Comparison of ENCODE assay signal across 8 cellular contexts in genomic region chr4:10105920-10106319, GRCh38. TPM values are rescaled to one million over a fixed set of nuclear protein-coding genes. Genes with fewer than 3 reads are reported as not detected.
DNase-seq lines count a peak whose midpoint lies in the region; ATAC-seq and TF ChIP-seq lines count a peak whose summit lies in the region.
"Had no signal": no experiment of that assay in that cellular context is flagged by ENCODE, and none has a peak within 500 bp of the region (broad histone marks: within the 10 kb centered on the region; RNA-seq: fewer than 3 reads in every experiment).

No MANE protein-coding gene starts in this region.

- H2AK9ac ChIP-seq in IMR-90 (replicated peaks; ENCODE audit: low read depth, low read length, poor library complexity) = peak overlapping the region; percentile 100

- H2BK5ac ChIP-seq in IMR-90 (ENCODE audit: low read depth, low read length, poor library complexity, severe bottlenecking) = peak overlapping the region; percentile 99

- H2AK5ac ChIP-seq in IMR-90 (ENCODE audit: low read depth, low read length) = peak overlapping the region; percentile 100

- no peak for DNase-seq in IMR-90
- no peak for DNase-seq in activated naive CD8-positive, alpha-beta T cell treated with anti-CD3 and anti-CD28 coated beads for 36 hours
- peak in 1 of 3 donors; percentile 20 for DNase-seq in right cardiac atrium
- no peak for DNase-seq in omental fat pad (ENCODE audit: low spot score)
- no peak for DNase-seq in NCI-H774 (lab: John Stamatoyannopoulos, UW)
- DNase-seq: NCI-H526 had no signal

- peak overlapping the region; percentile 97 for H2BK120ac ChIP-seq in IMR-90 (ENCODE audit: low read depth, low read length)

- WGBS in IMR-90 (ENCODE audit: extremely low coverage in 2 of 2, insufficient read length in 1 of 2), 2 experiments = no CpG with 5 or more reads among the region's 4 CpGs
- WGBS in right cardiac atrium = 71% methylated on average over 4 of the region's 4 CpGs

- TF ChIP-seq CTCF in IMR-90 (conservative IDR thresholded peaks at IDR 0.05; ENCODE audit: low read depth, low read length) (no peak), omental fat pad (IDR thresholded peaks at IDR 0.05) (no peak)

- H3K4me3 Mint-ChIP-seq in activated naive CD8-positive, alpha-beta T cell treated with anti-CD3 and anti-CD28 coated beads for 36 hours = peak overlapping the region; percentile 69
- no peak overlapping the region for H3K4me3 Mint-ChIP-seq in stimulated activated memory B cell treated with anti-CD40 and anti-IgM and Interleukin-4, amounts not matched to agents 10 μg/mL and 1 μg/mL and 100 μg/mL, for 72 hours

- in situ Hi-C loops in IMR-90 (cut with MboI; ENCODE audit: low sequenced_read_pairs) = no loop called here

- H3K4me1 ChIP-seq in IMR-90 (ENCODE audit: control insufficient read depth, insufficient read depth, low read length) (peaks cover 72% of the 10 kb centered on the region), right cardiac atrium (ENCODE audit: control insufficient read depth, insufficient read depth, low read length) (peaks cover 58% of the 10 kb centered on the region)

- H3K4me2 ChIP-seq in IMR-90 (ENCODE audit: low read depth, low read length) = peak overlapping the region; percentile 64

- H3K36me3 ChIP-seq in IMR-90 (ENCODE audit: control insufficient read depth, insufficient read depth, low read length) = peaks cover 74% of the 10 kb centered on the region

- H3K9me3 Mint-ChIP-seq in activated naive CD8-positive, alpha-beta T cell treated with anti-CD3 and anti-CD28 coated beads for 36 hours = no peaks in the 10 kb centered on the region
- H3K9me3 Mint-ChIP-seq in stimulated activated memory B cell treated with anti-CD40 and anti-IgM and Interleukin-4, amounts not matched to agents 10 μg/mL and 1 μg/mL and 100 μg/mL, for 72 hours = no peaks in the 10 kb centered on the region

- peaks cover 96% of the 10 kb centered on the region for H4K20me1 ChIP-seq in IMR-90 (ENCODE audit: insufficient read depth, low read length)

- peaks cover 95% of the 10 kb centered on the region for H3K4me1 Mint-ChIP-seq in activated naive CD8-positive, alpha-beta T cell treated with anti-CD3 and anti-CD28 coated beads for 36 hours
- peaks cover 95% of the 10 kb centered on the region for H3K4me1 Mint-ChIP-seq in stimulated activated memory B cell treated with anti-CD40 and anti-IgM and Interleukin-4, amounts not matched to agents 10 μg/mL and 1 μg/mL and 100 μg/mL, for 72 hours

- peaks cover 0 to 63% of the 10 kb centered on the region in 2 experiments; a peak in 2 of 4 replicates for H3K79me1 ChIP-seq in IMR-90 (ENCODE audit: low read depth in 1 of 2, low read length in 2 of 2)

- H3K36me3 Mint-ChIP-seq in activated naive CD8-positive, alpha-beta T cell treated with anti-CD3 and anti-CD28 coated beads for 36 hours = peaks cover 69% of the 10 kb centered on the region
- peaks cover 70% of the 10 kb centered on the region for H3K36me3 Mint-ChIP-seq in stimulated activated memory B cell treated with anti-CD40 and anti-IgM and Interleukin-4, amounts not matched to agents 10 μg/mL and 1 μg/mL and 100 μg/mL, for 72 hours

- TF ChIP-seq POLR2A in IMR-90 (IDR thresholded peaks at IDR 0.05; ENCODE audit: low read depth, low read length) = no peak

- H3K9me3 ChIP-seq in IMR-90 (ENCODE audit: control insufficient read depth, insufficient read depth, low read length) (no peaks in the 10 kb centered on the region), right cardiac atrium (ENCODE audit: control insufficient read depth, low read length) (no peaks in the 10 kb centered on the region)

- H3K9me1 ChIP-seq in IMR-90 (ENCODE audit: insufficient read depth, low read length) = peaks cover 71% of the 10 kb centered on the region

- no peak for TF ChIP-seq RAD21 in IMR-90 (IDR thresholded peaks at IDR 0.05; ENCODE audit: low read length)

- peak overlapping the region; percentile 78 to 99 for H4K8ac ChIP-seq in IMR-90 (ENCODE audit: low read depth in 2 of 2, low read length in 2 of 2)

- H2BK15ac ChIP-seq in IMR-90 (ENCODE audit: low read depth, low read length) = peak overlapping the region; percentile 98

- peak overlapping the region; percentile 8; the same call in 1 of the 2 replicates for H3K4me3 ChIP-seq in IMR-90 (ENCODE audit: insufficient read depth, low read depth, low read length)
- no peak overlapping the region for H3K4me3 ChIP-seq in right cardiac atrium (ENCODE audit: low read length)

- no peak; the same call in 1 of the 2 replicates for ATAC-seq in IMR-90 (ENCODE audit: low read depth)
- no peak for ATAC-seq in right cardiac atrium
- ATAC-seq in stimulated activated memory B cell treated with anti-CD40 and anti-IgM and Interleukin-4, amounts not matched to agents 10 μg/mL and 1 μg/mL and 100 μg/mL, for 72 hours = no peak
- ATAC-seq in omental fat pad (ENCODE audit: low FRiP score) = no peak
- no peak for ATAC-seq in GM18858 (IDR thresholded peaks at IDR 0.05; ENCODE audit: unreplicated experiment)

- peak overlapping the region; percentile 99 for H4K91ac ChIP-seq in IMR-90 (ENCODE audit: insufficient read depth, low read depth, low read length)

- H3K56ac ChIP-seq in IMR-90 (ENCODE audit: extremely low read depth, insufficient read depth, low read length) = peak overlapping the region; percentile 98

- peak overlapping the region; percentile 77 for H3K9ac ChIP-seq in IMR-90 (ENCODE audit: low read depth, low read length)

- H3K4ac ChIP-seq in IMR-90 (ENCODE audit: low read depth, low read length) = peak overlapping the region; percentile 100

- peak overlapping the region; percentile 94 for H3K27ac ChIP-seq in IMR-90 (ENCODE audit: insufficient read depth, low read length)
- peak overlapping the region; percentile 65 for H3K27ac ChIP-seq in right cardiac atrium (ENCODE audit: low read length)

- H2AFZ ChIP-seq in IMR-90 (replicated peaks; ENCODE audit: low read length, poor library complexity) = no peak overlapping the region

- peak overlapping the region; percentile 100 for H3K14ac ChIP-seq in IMR-90 (replicated peaks; ENCODE audit: low read depth, low read length)

- CTCF ChIA-PET in IMR-90 (lab: Yijun Ruan, JAX) = interaction anchor here (0.9 kb wide), 1 partner anchor 13 kb away, joined by 3 read pairs; no protein-coding TSS in a partner anchor

- POLR2A ChIA-PET in IMR-90 (lab: Charles Lee; ENCODE audit: unreplicated experiment) = interaction anchor here (4.1 kb wide), 1 partner anchor 12 kb away, joined by 23 read pairs; the partner anchor contains the start of gene WDR1

- dilution Hi-C loops in IMR-90 (cut with HindIII; ENCODE audit: low sequenced_read_pairs, unreplicated experiment) = no loop called here

- no TSS peak for BruUV-seq in IMR-90 (replicated peaks; lab: Mats Ljungman, UMichigan)

- intact Hi-C loops in IMR-90 (cut with micrococcal nuclease) = loop anchor here (1.0 kb wide), 1 partner anchor 9 kb away; no protein-coding TSS in a partner anchor
- intact Hi-C loops in right cardiac atrium (cut with DNase I) = no loop called here

- H3K27me3 ChIP-seq in IMR-90 (ENCODE audit: control insufficient read depth, insufficient read depth, low read length) (no peaks in the 10 kb centered on the region), right cardiac atrium (ENCODE audit: control insufficient read depth, insufficient read depth) (no peaks in the 10 kb centered on the region)

- H3K18ac ChIP-seq in IMR-90 (ENCODE audit: low read depth, low read length) = peak overlapping the region; percentile 89

- no peaks in the 10 kb centered on the region for H3K27me3 Mint-ChIP-seq in activated naive CD8-positive, alpha-beta T cell treated with anti-CD3 and anti-CD28 coated beads for 36 hours
- no peaks in the 10 kb centered on the region for H3K27me3 Mint-ChIP-seq in stimulated activated memory B cell treated with anti-CD40 and anti-IgM and Interleukin-4, amounts not matched to agents 10 μg/mL and 1 μg/mL and 100 μg/mL, for 72 hours

- peak overlapping the region; percentile 96 for H2BK20ac ChIP-seq in IMR-90 (ENCODE audit: low read depth, low read length)

- H3K27ac Mint-ChIP-seq in activated naive CD8-positive, alpha-beta T cell treated with anti-CD3 and anti-CD28 coated beads for 36 hours = peak overlapping the region; percentile 84
- H3K27ac Mint-ChIP-seq in stimulated activated memory B cell treated with anti-CD40 and anti-IgM and Interleukin-4, amounts not matched to agents 10 μg/mL and 1 μg/mL and 100 μg/mL, for 72 hours = peak overlapping the region; percentile 64

- H3K23ac ChIP-seq in IMR-90 (ENCODE audit: low read depth, low read length) = peak overlapping the region; percentile 99

- H4K5ac ChIP-seq in IMR-90 (ENCODE audit: low read depth, low read length) = peak overlapping the region; percentile 75

TF ChIP-seq in IMR-90, 13 proteins besides CTCF, POLR2A, EP300 and RAD21:
- TF ChIP-seq RFX5 (IDR thresholded peaks at IDR 0.05; ENCODE audit: low read depth, low read length) = no peak
- TF ChIP-seq FOS (IDR thresholded peaks at IDR 0.05; ENCODE audit: low read depth, low read length) = no peak
- no peak for TF ChIP-seq CHD1 (IDR thresholded peaks at IDR 0.05; ENCODE audit: low read depth, low read length)
- TF ChIP-seq RCOR1 (IDR thresholded peaks at IDR 0.05; ENCODE audit: insufficient replicate concordance, low read length) = no peak
- no peak for TF ChIP-seq USF2 (IDR thresholded peaks at IDR 0.05; ENCODE audit: low read depth, low read length)
- TF ChIP-seq MXI1 (IDR thresholded peaks at IDR 0.05; ENCODE audit: borderline replicate concordance, low read depth, low read length) = no peak

RNA-seq across cellular contexts. Expression of gene WDR1, which starts 10.7 kb away (rescaled TPM):
- total RNA-seq in IMR-90 (2012; rRNA removed) = 782 and 992 TPM in 2 replicates
- 725 and 739 TPM in 2 replicates for polyA plus RNA-seq in IMR-90 (2012; rRNA removed)
- polyA plus RNA-seq in IMR-90 (2012; cell fraction: cytosol; rRNA removed) = 709 and 1,014 TPM in 2 replicates
- polyA plus RNA-seq in IMR-90 (2012; cell fraction: nucleus; rRNA removed; ENCODE audit: low replicate concordance) = 487 and 886 TPM in 2 replicates
- total RNA-seq in activated naive CD8-positive, alpha-beta T cell treated with anti-CD3 and anti-CD28 coated beads for 36 hours = 100 to 1,000 TPM; 372 to 385 TPM
- 100 to 1,000 TPM; 181 to 280 (median 218) TPM for total RNA-seq in right cardiac atrium
- polyA plus RNA-seq in right cardiac atrium = 116 TPM
- total RNA-seq in omental fat pad = 100 to 1,000 TPM; 114 to 219 (median 135) TPM
